ENCODE assay signal across 13 cellular contexts in genomic region chr16:86584726-86585721, GRCh38. TPM values are rescaled to one million over a fixed set of nuclear protein-coding genes. Genes with fewer than 3 reads are reported as not detected.
DNase-seq lines count a peak whose midpoint lies in the region; ATAC-seq, FAIRE-seq and TF ChIP-seq lines count a peak whose summit lies in the region.
"Had no signal": no experiment of that assay in that cellular context is flagged by ENCODE, and none has a peak within 500 bp of the region (broad histone marks: within the 10 kb centered on the region; RNA-seq: fewer than 3 reads in every experiment).

No MANE protein-coding gene starts in this region.

- ATAC-seq in HG02981 (IDR thresholded peaks at IDR 0.05; ENCODE audit: unreplicated experiment): no peak

- peak; percentile 67 for FAIRE-seq in HTR-8/SVneo (lab: Jason Lieb, UNC)
- FAIRE-seq: GM19239 had no signal

- peak overlapping the region; percentile 91 to 99 for H3K27ac ChIP-seq in ascending aorta
- peak overlapping the region; percentile 9 to 62 for H3K27ac ChIP-seq in mucosa of rectum (ENCODE audit: low read depth in 2 of 2, low read length in 2 of 2)

- H3K4me3 ChIP-seq in AG10803 (ENCODE audit: low read length) (no peak overlapping the region), ascending aorta (peak overlapping the region in 1 of 2 donors; percentile 27), mucosa of rectum (ENCODE audit: low read length in 2 of 2) (no peak overlapping the region)

- peaks cover 26 to 82% of the 10 kb centered on the region in 2 donors for H3K4me1 ChIP-seq in ascending aorta
- no peaks in the 10 kb centered on the region for H3K4me1 ChIP-seq in mucosa of rectum (ENCODE audit: control insufficient read depth in 2 of 2, insufficient read depth in 2 of 2, low read length in 2 of 2)

- H3K27me3 ChIP-seq in ascending aorta (no peaks in the 10 kb centered on the region), mucosa of rectum (ENCODE audit: control insufficient read depth in 2 of 2, insufficient read depth in 2 of 2, low read length in 2 of 2) (peaks cover 0 to 5% of the 10 kb centered on the region in 2 donors)

- no peak for TF ChIP-seq CTCF in AG10803 (conservative IDR thresholded peaks at IDR 0.05; ENCODE audit: low read length)
- TF ChIP-seq CTCF in ascending aorta (IDR thresholded peaks at IDR 0.05): no peak

- DNase-seq in AG10803 (ENCODE audit: low read depth) (peak; percentile 50), HTR-8/SVneo (ENCODE audit: insufficient read length, low spot score) (no peak), ascending aorta (ENCODE audit: low spot score in 2 of 2) (peak in 1 of 2 donors; percentile 77), iPS-NIHi7 (ENCODE audit: extremely low spot score) (no peak), NCI-H748 treated with DMSO at 0.1 percent for 48 hours (lab: John Stamatoyannopoulos, UW) (no peak)
- no peak for DNase-seq in activated CD8-positive, alpha-beta memory T cell treated with anti-CD3 and anti-CD28 coated beads, Interleukin-2, amount 50 U/mL, for 48 hours
- DNase-seq: activated CD4-positive, alpha-beta T cell treated with anti-CD3 and anti-CD28 coated beads, Interleukin-2, amount 50 U/mL, for 48 hours; NCI-H345; stimulated activated CD4-positive, alpha-beta T cell treated with anti-CD3 and anti-CD28 coated beads, Interleukin-2, amount 100 ng/mL, for 24 hours had no signal

- H3K9me3 ChIP-seq in ascending aorta (no peaks in the 10 kb centered on the region), mucosa of rectum (ENCODE audit: control insufficient read depth in 2 of 2, low read length in 2 of 2) (no peaks in the 10 kb centered on the region)

- intact Hi-C loops in ascending aorta (cut with DNase I): loop anchor here (2.0 kb wide), 1 partner anchor 24 kb away; no protein-coding TSS in a partner anchor

- H3K36me3 ChIP-seq in ascending aorta (peaks cover 0 to 3% of the 10 kb centered on the region in 2 donors), mucosa of rectum (ENCODE audit: control insufficient read depth in 2 of 2, insufficient read depth in 2 of 2, low read length in 2 of 2) (no peaks in the 10 kb centered on the region)

- H3K9ac ChIP-seq in mucosa of rectum (ENCODE audit: low read depth in 1 of 2, low read length in 2 of 2): no peak overlapping the region

RNA-seq across cellular contexts. Expression of gene FOXL1, which starts 6.7 kb away (rescaled TPM):
- 35.7 TPM for total RNA-seq in ascending aorta
- total RNA-seq: progenitor cell of endocrine pancreas had no signal

RNA-seq across cellular contexts. Expression of gene FOXC2, which starts 18.4 kb away (rescaled TPM):
- total RNA-seq in ascending aorta: 57.2 TPM
- total RNA-seq: progenitor cell of endocrine pancreas had no signal

RNA-seq across cellular contexts. Expression of gene MTHFSD, which starts 30.0 kb away (rescaled TPM):
- total RNA-seq in ascending aorta: 44.1 TPM
